In the genomic region with DNA sequence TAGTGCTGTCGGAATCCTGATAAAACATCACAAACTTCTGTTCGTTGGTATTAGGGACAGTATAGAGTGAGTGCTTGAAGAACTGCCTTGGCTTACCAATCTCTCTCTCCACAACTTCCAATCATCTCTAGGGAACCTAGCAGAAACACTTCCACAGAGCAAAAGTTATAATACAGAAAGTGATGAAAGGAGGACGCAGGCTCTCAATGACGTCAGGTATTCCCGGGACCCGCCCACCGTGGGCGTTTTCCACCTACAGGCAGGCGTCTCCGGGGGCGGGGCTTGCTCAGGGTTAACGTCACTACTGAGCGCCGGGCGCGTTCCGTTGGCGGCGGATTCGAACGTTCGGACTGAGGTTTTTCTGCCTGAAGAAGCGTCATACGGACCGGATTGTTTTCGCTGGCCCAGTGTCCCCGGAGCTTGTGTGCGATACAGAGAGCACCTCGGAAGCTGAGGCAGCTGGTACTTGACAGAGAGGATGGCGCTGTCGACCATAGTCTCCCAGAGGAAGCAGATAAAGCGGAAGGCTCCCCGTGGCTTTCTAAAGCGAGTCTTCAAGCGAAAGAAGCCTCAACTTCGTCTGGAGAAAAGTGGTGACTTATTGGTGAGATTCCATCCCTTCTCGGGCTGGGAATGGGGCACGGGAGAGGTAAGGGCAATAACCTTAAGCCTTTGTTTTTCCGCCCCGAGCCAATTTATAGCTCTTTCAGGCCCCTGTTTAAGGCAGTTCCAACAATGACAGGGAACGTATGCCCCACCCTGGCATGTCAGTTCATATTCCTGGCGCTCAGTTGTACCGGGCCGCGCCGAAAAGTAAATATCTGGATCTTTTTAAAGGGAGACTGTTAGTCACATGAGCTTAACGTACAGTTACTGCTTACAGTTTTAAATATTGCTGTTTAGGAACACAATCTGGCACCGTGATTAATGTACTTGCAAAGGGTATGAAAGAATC, we compare ENCODE assay signal across 8 cellular contexts. TPM values are rescaled to one million over a fixed set of nuclear protein-coding genes. Genes with fewer than 3 reads are reported as not detected.
DNase-seq lines count a peak whose midpoint lies in the region; ATAC-seq and TF ChIP-seq lines count a peak whose summit lies in the region.

A gene (plus strand): TSS at position 320 of the 955 bp plus-strand sequence. CDS start 159 bp downstream, at position 479.

- H3K4me1 Mint-ChIP-seq in activated B cell treated with CpG ODN at 0.5 μM for 24 hours, result peaks cover 11% of the 10 kb centered on the region

- DNase-seq in AML-193 (lab: John Stamatoyannopoulos, UW) (peak; percentile 96), NCI-H226 (peak; percentile 81), activated B cell treated with CpG ODN at 0.5 μM for 24 hours (peak; percentile 77), islet precursor cell (peak; percentile 97)
- DNase-seq in central memory CD4-positive, alpha-beta T cell, result peak; percentile 89
- DNase-seq in stimulated activated CD4-positive, alpha-beta T cell treated with anti-CD3 and anti-CD28 coated beads, Interleukin-12 subunit alpha, Interleukin-12 subunit beta, amount 100 ng/mL, for 48 hours (ENCODE audit: low read depth in 2 of 3, low spot score in 1 of 3), result peak; percentile 94 to 96 (median 96)

- H3K27ac Mint-ChIP-seq in activated B cell treated with CpG ODN at 0.5 μM for 24 hours, result no peak within 1 kb of the TSS

- H3K36me3 Mint-ChIP-seq in activated B cell treated with CpG ODN at 0.5 μM for 24 hours (ENCODE audit: low read depth), result no peaks in the 10 kb centered on the region

- H3K9me3 Mint-ChIP-seq in activated B cell treated with CpG ODN at 0.5 μM for 24 hours, result no peaks in the 10 kb centered on the region

- POLR2A ChIA-PET in activated B cell treated with CpG ODN at 0.5 μM for 24 hours (lab: Charles Lee), result no interaction called here

- no peaks in the 10 kb centered on the region for H3K27me3 Mint-ChIP-seq in activated B cell treated with CpG ODN at 0.5 μM for 24 hours

- no peak for TF ChIP-seq CTCF in activated B cell treated with CpG ODN at 0.5 μM for 24 hours (IDR thresholded peaks at IDR 0.05)

- no peak within 1 kb of the TSS for H3K4me3 Mint-ChIP-seq in activated B cell treated with CpG ODN at 0.5 μM for 24 hours

- CTCF ChIA-PET in activated B cell treated with CpG ODN at 0.5 μM for 24 hours (lab: Charles Lee), result interaction anchor here (0.9 kb wide), 1 partner anchor 10 kb away, joined by 4 read pairs; no protein-coding TSS in a partner anchor

- ATAC-seq in GM19035 (IDR thresholded peaks at IDR 0.05; ENCODE audit: unreplicated experiment) (peak; percentile 94), HG03280 (IDR thresholded peaks at IDR 0.05; ENCODE audit: unreplicated experiment) (peak; percentile 95), activated B cell treated with CpG ODN at 0.5 μM for 24 hours (ENCODE audit: low read depth) (peak; percentile 94)

- intact Hi-C loops in activated B cell treated with CpG ODN at 0.5 μM for 24 hours (cut with micrococcal nuclease), result loop anchor here (2.0 to 10.0 kb wide), 2 partner anchors 345 to 927 kb away; a partner anchor contains a TSS

RNA-seq across cellular contexts. Expression of the gene that starts here (rescaled TPM):
- total RNA-seq in activated B cell treated with CpG ODN at 0.5 μM for 24 hours, result 4.4 and 5.2 TPM in 2 replicates

Comparison
In these comparisons a context has a peak if more than half of its experiments do, and no peak if none do; other contexts are left out.
1. Peak in every context shown above with its lines: DNase-seq and ATAC-seq.